ENCODE assay signal across 1 cellular context in the genomic region with DNA sequence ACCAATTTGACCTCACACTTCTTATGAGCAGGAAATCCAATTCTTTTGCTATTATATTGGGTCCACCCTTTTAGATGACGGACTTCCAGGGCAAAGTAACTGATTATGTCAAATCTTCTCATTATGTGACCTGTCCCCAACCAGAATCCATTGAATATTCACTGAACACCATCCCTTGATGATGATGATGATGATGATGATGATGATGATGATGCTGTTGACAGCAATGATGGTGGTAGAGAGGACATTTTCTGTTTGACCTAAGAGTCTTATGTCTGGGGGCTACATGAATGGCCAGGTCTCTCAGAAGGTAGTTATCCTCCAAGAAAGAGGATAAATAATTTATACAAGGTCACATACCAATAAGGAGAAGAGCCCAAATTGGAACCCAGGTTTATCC.
TF ChIP-seq lines count a peak whose summit lies in the region.

No MANE protein-coding gene starts in this region.

TF ChIP-seq in HepG2, 621 proteins besides CTCF, POLR2A, EP300 and RAD21:
- TF ChIP-seq CREB1 (IDR thresholded peaks at IDR 0.05) (peak; percentile 61; the same call in 1 of the 2 replicates), CREB1 (CRISPR knock-in tag; IDR thresholded peaks at IDR 0.05) (no peak)
- TF ChIP-seq, protein P1, sequence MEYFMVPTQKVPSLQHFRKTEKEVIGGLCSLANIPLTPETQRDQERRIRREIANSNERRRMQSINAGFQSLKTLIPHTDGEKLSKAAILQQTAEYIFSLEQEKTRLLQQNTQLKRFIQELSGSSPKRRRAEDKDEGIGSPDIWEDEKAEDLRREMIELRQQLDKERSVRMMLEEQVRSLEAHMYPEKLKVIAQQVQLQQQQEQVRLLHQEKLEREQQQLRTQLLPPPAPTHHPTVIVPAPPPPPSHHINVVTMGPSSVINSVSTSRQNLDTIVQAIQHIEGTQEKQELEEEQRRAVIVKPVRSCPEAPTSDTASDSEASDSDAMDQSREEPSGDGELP (IDR thresholded peaks at IDR 0.05; ENCODE audit: borderline replicate concordance, low read depth), result no peak
